ENCODE assay signal across 29 cellular contexts in genomic region chr13:30779608-30780007, GRCh38. TPM values are rescaled to one million over a fixed set of nuclear protein-coding genes. Genes with fewer than 3 reads are reported as not detected.
"Had no signal": no experiment of that assay in that cellular context is flagged by ENCODE, and none has a peak within 500 bp of the region (broad histone marks: within the 10 kb centered on the region; RNA-seq: fewer than 3 reads in every experiment).

No MANE protein-coding gene starts in this region.

- H3K27ac ChIP-seq: ovary, parathyroid adenoma, psoas muscle, right lobe of liver, sigmoid colon, stomach, thoracic aorta, thyroid gland, tibial nerve, upper lobe of right lung, uterus had no signal

- H3K27me3 ChIP-seq: ovary, right lobe of liver, sigmoid colon, stomach, thyroid gland, tibial nerve, upper lobe of right lung, uterus had no signal

- H3K27ac Mint-ChIP-seq: naive thymus-derived CD4-positive, alpha-beta T cell; natural killer cell; nephron progenitor cell; progenitor cell of endocrine pancreas; stimulated activated effector memory CD8-positive, alpha-beta T cell treated with anti-CD3 and anti-CD28 coated beads, Interleukin-12 subunit alpha, Interleukin-12 subunit beta, amount 100 ng/mL, for 72 hours; stimulated activated naive B cell treated with anti-CD40 and anti-IgM and Interleukin-4, amounts not matched to agents 10 μg/mL and 1 μg/mL and 100 μg/mL, for 72 hours; stimulated activated naive CD8-positive, alpha-beta T cell treated with anti-CD3 and anti-CD28 coated beads, Interleukin-15, Interleukin-2, amounts not matched to agents 100 ng/mL and 50 ng/mL, for 24 hours; type B pancreatic cell had no signal

- H3K36me3 ChIP-seq: ovary, right lobe of liver, sigmoid colon, stomach, thoracic aorta, thyroid gland, tibial nerve, upper lobe of right lung, uterus had no signal

- H3K79me2 ChIP-seq: parathyroid adenoma had no signal

- H3K4me3 ChIP-seq: ovary, psoas muscle, right lobe of liver, sigmoid colon, stomach, thoracic aorta, thyroid gland, tibial nerve, upper lobe of right lung, uterus had no signal

- H3K36me3 Mint-ChIP-seq: stimulated activated effector memory CD8-positive, alpha-beta T cell treated with anti-CD3 and anti-CD28 coated beads, Interleukin-12 subunit alpha, Interleukin-12 subunit beta, amount 100 ng/mL, for 72 hours; type B pancreatic cell had no signal

- H3K4me3 Mint-ChIP-seq: naive thymus-derived CD4-positive, alpha-beta T cell; natural killer cell; nephron progenitor cell; neural crest cell; stimulated activated effector memory CD8-positive, alpha-beta T cell treated with anti-CD3 and anti-CD28 coated beads, Interleukin-12 subunit alpha, Interleukin-12 subunit beta, amount 100 ng/mL, for 72 hours; stimulated activated naive B cell treated with anti-CD40 and anti-IgM and Interleukin-4, amounts not matched to agents 10 μg/mL and 1 μg/mL and 100 μg/mL, for 72 hours; stimulated activated naive CD8-positive, alpha-beta T cell treated with anti-CD3 and anti-CD28 coated beads, Interleukin-15, Interleukin-2, amounts not matched to agents 100 ng/mL and 50 ng/mL, for 24 hours; type B pancreatic cell had no signal

- ATAC-seq: naive thymus-derived CD4-positive, alpha-beta T cell; natural killer cell; psoas muscle; right lobe of liver; stimulated activated effector memory CD8-positive, alpha-beta T cell treated with anti-CD3 and anti-CD28 coated beads, Interleukin-12 subunit alpha, Interleukin-12 subunit beta, amount 100 ng/mL, for 72 hours; stimulated activated naive B cell treated with anti-CD40 and anti-IgM and Interleukin-4, amounts not matched to agents 10 μg/mL and 1 μg/mL and 100 μg/mL, for 72 hours; upper lobe of right lung had no signal

- DNase-seq: naive thymus-derived CD4-positive, alpha-beta T cell; natural killer cell; nephron progenitor cell; occipital lobe; ovary; posterior cingulate gyrus; psoas muscle; right cardiac atrium; right lobe of liver; sigmoid colon; small intestine; stimulated activated CD4-positive, alpha-beta T cell treated with anti-CD3 and anti-CD28 coated beads, Interleukin-15, amount 100 ng/mL, for 24 hours; stimulated activated CD4-positive, alpha-beta T cell treated with anti-CD3 and anti-CD28 coated beads, Interleukin-2, amount 100 ng/mL, for 24 hours; stimulated activated CD4-positive, alpha-beta T cell treated with anti-CD3 and anti-CD28 coated beads, Interleukin-2, amount 100 ng/mL, for 48 hours; stimulated activated CD4-positive, alpha-beta T cell treated with anti-CD3 and anti-CD28 coated beads, Interleukin-4, amount 100 ng/mL, for 24 hours; stimulated activated naive B cell treated with anti-CD40 and anti-IgM and Interleukin-4, amounts not matched to agents 10 μg/mL and 1 μg/mL and 100 μg/mL, for 72 hours; stimulated activated naive CD4-positive, alpha-beta T cell treated with Interleukin-2 at 50 U/mL for 16 hours; stomach; thyroid gland; upper lobe of right lung; uterus had no signal

- H3K27me3 Mint-ChIP-seq: stimulated activated naive B cell treated with anti-CD40 and anti-IgM and Interleukin-4, amounts not matched to agents 10 μg/mL and 1 μg/mL and 100 μg/mL, for 72 hours had no signal

- H3K9me3 Mint-ChIP-seq: natural killer cell; stimulated activated effector memory CD8-positive, alpha-beta T cell treated with anti-CD3 and anti-CD28 coated beads, Interleukin-12 subunit alpha, Interleukin-12 subunit beta, amount 100 ng/mL, for 72 hours; type B pancreatic cell had no signal

- H2AFZ ChIP-seq: parathyroid adenoma had no signal

- H3K4me1 ChIP-seq: parathyroid adenoma, psoas muscle, right lobe of liver, sigmoid colon, stomach, thyroid gland, upper lobe of right lung, uterus had no signal

RNA-seq across cellular contexts. Expression of gene ALOX5AP, which starts 44.3 kb away (rescaled TPM):
- total RNA-seq: neural crest cell, progenitor cell of endocrine pancreas had no signal
